9 cellular contexts compared by ENCODE assay signal in the genomic region with DNA sequence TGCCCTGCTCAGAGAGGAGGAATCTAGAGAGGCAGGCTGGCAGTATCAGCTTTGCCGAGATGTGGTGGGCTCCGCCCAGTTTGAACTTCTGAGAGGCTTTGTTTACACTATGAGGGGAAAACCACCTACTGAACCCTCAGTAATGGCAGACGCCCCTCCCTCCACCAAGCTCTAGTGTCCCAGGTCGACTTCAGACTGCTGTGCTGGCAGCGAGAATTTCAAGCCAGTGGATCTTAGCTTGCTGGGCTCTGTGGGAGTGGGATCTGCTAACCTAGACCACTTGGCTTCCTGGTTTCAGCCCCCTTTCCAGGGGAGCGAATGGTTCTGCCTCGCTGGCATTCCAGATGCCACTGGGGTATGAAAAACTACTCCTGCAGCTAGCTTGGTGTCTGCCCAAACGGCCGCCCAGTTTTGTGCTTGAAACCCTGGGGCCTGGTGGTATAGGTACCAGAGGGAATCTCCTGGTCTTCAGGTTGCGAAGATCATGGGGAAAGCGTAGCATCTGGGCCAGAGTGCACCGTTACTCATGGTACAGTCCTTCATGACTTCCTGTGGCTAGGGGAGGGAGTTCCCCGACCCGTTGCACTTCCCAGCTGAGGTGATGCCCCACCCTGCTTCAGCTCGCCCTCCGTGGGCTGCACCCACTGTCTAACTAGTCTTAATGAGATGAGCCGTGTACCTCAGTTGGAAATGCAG. TPM values are rescaled to one million over a fixed set of nuclear protein-coding genes. Genes with fewer than 3 reads are reported as not detected.
DNase-seq lines count a peak whose midpoint lies in the region; ATAC-seq, FAIRE-seq and TF ChIP-seq lines count a peak whose summit lies in the region.
"Had no signal": no experiment of that assay in that cellular context is flagged by ENCODE, and none has a peak within 500 bp of the region (broad histone marks: within the 10 kb centered on the region; RNA-seq: fewer than 3 reads in every experiment).

No MANE protein-coding gene starts in this region.

- peaks cover 16% of the 10 kb centered on the region for H3K36me3 Mint-ChIP-seq in activated naive CD8-positive, alpha-beta T cell

- no peaks in the 10 kb centered on the region for H3K9me3 ChIP-seq in HepG2 (ENCODE audit: low read length)
- no peaks in the 10 kb centered on the region for H3K9me3 ChIP-seq in right lobe of liver
- H3K9me3 ChIP-seq in OCI-LY3 (ENCODE audit: insufficient read depth, low read length): no peaks in the 10 kb centered on the region
- H3K9me3 ChIP-seq in upper lobe of right lung: no peaks in the 10 kb centered on the region

- peak overlapping the region; percentile 38 for H3K4me2 ChIP-seq in HepG2 (ENCODE audit: low read depth, low read length)
- H3K4me2 ChIP-seq in OCI-LY3 (ENCODE audit: low read length): peak overlapping the region; percentile 92

- H3K9ac ChIP-seq in HepG2 (ENCODE audit: insufficient read depth, low read depth, low read length) (no peak overlapping the region), OCI-LY3 (ENCODE audit: low read length) (peak overlapping the region; percentile 61)

- no peak overlapping the region for H3K27ac ChIP-seq in HepG2 (ENCODE audit: extremely low read length, insufficient read depth, low read length)
- H3K27ac ChIP-seq in right lobe of liver: no peak overlapping the region
- peak overlapping the region; percentile 69 for H3K27ac ChIP-seq in OCI-LY3 (ENCODE audit: low read length)
- no peak overlapping the region for H3K27ac ChIP-seq in upper lobe of right lung

- peak overlapping the region; percentile 55 for H3K27ac Mint-ChIP-seq in activated naive CD8-positive, alpha-beta T cell

- DNase-seq in HepG2 (ENCODE audit: low spot score): peak; percentile 22
- DNase-seq in right lobe of liver: no peak
- no peak for DNase-seq in upper lobe of right lung
- DNase-seq in NCI-H2171 (lab: John Stamatoyannopoulos, UW): no peak
- DNase-seq in retina: no peak
- no peak for DNase-seq in NCI-H446 treated with DMSO at 0.1 percent for 48 hours (lab: John Stamatoyannopoulos, UW)

- ATAC-seq in HepG2: peak; percentile 85
- ATAC-seq in right lobe of liver: no peak
- peak; percentile 53 for ATAC-seq in upper lobe of right lung
- ATAC-seq: right cardiac atrium had no signal

- H4K20me1 ChIP-seq in HepG2 (ENCODE audit: insufficient read depth, low read length): no peaks in the 10 kb centered on the region
- H4K20me1 ChIP-seq in OCI-LY3 (ENCODE audit: insufficient read depth, low read length): no peaks in the 10 kb centered on the region

- TF ChIP-seq CTCF in HepG2 (CRISPR knock-in tag; IDR thresholded peaks at IDR 0.05) (no peak), right lobe of liver (IDR thresholded peaks at IDR 0.05) (no peak), OCI-LY3 (IDR thresholded peaks at IDR 0.05; ENCODE audit: low read depth, low read length) (no peak), upper lobe of right lung (IDR thresholded peaks at IDR 0.05) (no peak)

- intact Hi-C loops in HepG2 (cut with micrococcal nuclease; ENCODE audit: unreplicated experiment) (no loop called here), right lobe of liver (cut with DNase I) (no loop called here), upper lobe of right lung (cut with DNase I) (no loop called here)

- H3K4me3 Mint-ChIP-seq in activated naive CD8-positive, alpha-beta T cell: peak overlapping the region; percentile 46

- TF ChIP-seq EP300 in HepG2 (IDR thresholded peaks at IDR 0.05; ENCODE audit: low read depth in 2 of 2, low read length in 2 of 2) (no peak), HepG2 (CRISPR knock-in tag; IDR thresholded peaks at IDR 0.05; ENCODE audit: borderline replicate concordance) (no peak)

- H3K36me3 ChIP-seq in HepG2 (replicated peaks in 1 of 2; ENCODE audit: control insufficient read depth in 1 of 2, insufficient read depth in 2 of 2, low read length in 2 of 2) (no peaks in the 10 kb centered on the region), right lobe of liver (no peaks in the 10 kb centered on the region), OCI-LY3 (replicated peaks; ENCODE audit: low read depth, low read length) (peaks cover 19% of the 10 kb centered on the region), upper lobe of right lung (no peaks in the 10 kb centered on the region)

- peaks cover 17% of the 10 kb centered on the region for H3K4me1 ChIP-seq in HepG2 (ENCODE audit: insufficient read depth, low read length)
- H3K4me1 ChIP-seq in right lobe of liver: no peaks in the 10 kb centered on the region
- H3K4me1 ChIP-seq in OCI-LY3 (ENCODE audit: low read length): peaks cover 50% of the 10 kb centered on the region
- H3K4me1 ChIP-seq in upper lobe of right lung: no peaks in the 10 kb centered on the region

- no peak for FAIRE-seq in HepG2 (lab: Jason Lieb, UNC)

- 34% methylated on average over 13 of the region's 17 CpGs for WGBS in HepG2 (ENCODE audit: low lambda C conversion rate)
- 56% methylated on average over 6 of the region's 17 CpGs for WGBS in right lobe of liver (ENCODE audit: insufficient coverage, low coverage, low lambda C conversion rate, missing lambda C conversion rate)

- in situ Hi-C loops in HepG2 (cut with HindIII; ENCODE audit: extremely low pct_ligation_motif_present, low pct_unique_long_range_greater_than_20kb): no loop called here

- H3K4me1 Mint-ChIP-seq in activated naive CD8-positive, alpha-beta T cell (ENCODE audit: low read depth): peaks cover 52% of the 10 kb centered on the region

- no peak for TF ChIP-seq RAD21 in HepG2 (CRISPR knock-in tag; IDR thresholded peaks at IDR 0.05)

- H2AFZ ChIP-seq in HepG2 (ENCODE audit: low read length) (no peak overlapping the region), OCI-LY3 (ENCODE audit: low read depth, low read length) (peak overlapping the region; percentile 67; the same call in 1 of the 2 replicates)

- no peaks in the 10 kb centered on the region for H3K79me2 ChIP-seq in HepG2 (ENCODE audit: insufficient read depth, low read length)
- no peaks in the 10 kb centered on the region for H3K79me2 ChIP-seq in OCI-LY3 (ENCODE audit: low read length)

- H3K9me3 Mint-ChIP-seq in activated naive CD8-positive, alpha-beta T cell (ENCODE audit: low read depth): peaks cover 5% of the 10 kb centered on the region

- BruUV-seq in HepG2 (replicated peaks; lab: Mats Ljungman, UMichigan): no TSS peak

- no peaks in the 10 kb centered on the region for H3K27me3 Mint-ChIP-seq in activated naive CD8-positive, alpha-beta T cell

- CTCF ChIA-PET in HepG2 (lab: Yijun Ruan, JAX; ENCODE audit: low intra/inter-chr PET ratio, low total read pairs): no interaction called here

- POLR2A ChIA-PET in HepG2 (lab: Yijun Ruan, JAX): no interaction called here

- H3K27me3 ChIP-seq in HepG2 (ENCODE audit: control insufficient read depth in 1 of 2, insufficient read depth in 2 of 2, low read length in 2 of 2): no peaks in the 10 kb centered on the region
- no peaks in the 10 kb centered on the region for H3K27me3 ChIP-seq in right lobe of liver
- H3K27me3 ChIP-seq in OCI-LY3 (ENCODE audit: low read depth, low read length): no peaks in the 10 kb centered on the region
- H3K27me3 ChIP-seq in upper lobe of right lung: no peaks in the 10 kb centered on the region

- peak overlapping the region in 1 of 3 experiments; percentile 31; a peak in 1 of 6 replicates for H3K4me3 ChIP-seq in HepG2 (replicated peaks in 1 of 3; ENCODE audit: insufficient read depth in 1 of 3, low read depth in 2 of 3, low read length in 3 of 3)
- H3K4me3 ChIP-seq in right lobe of liver: no peak overlapping the region
- peak overlapping the region; percentile 73 for H3K4me3 ChIP-seq in OCI-LY3 (ENCODE audit: low read length)
- no peak overlapping the region for H3K4me3 ChIP-seq in upper lobe of right lung

- TF ChIP-seq POLR2A in HepG2 (IDR thresholded peaks at IDR 0.05; ENCODE audit: insufficient read depth in 1 of 2, low read depth in 2 of 2, low read length in 2 of 2): no peak
- TF ChIP-seq POLR2A in right lobe of liver (IDR thresholded peaks at IDR 0.05): no peak

TF ChIP-seq in HepG2, 621 proteins besides CTCF, POLR2A, EP300 and RAD21 (continues in another document):
- no peak for TF ChIP-seq ZNF614 (CRISPR knock-in tag; IDR thresholded peaks at IDR 0.05; ENCODE audit: borderline replicate concordance)

RNA-seq across cellular contexts. Expression of a gene that starts 43.6 kb away (rescaled TPM):
- 7.8 and 13.0 TPM in 2 replicates for total RNA-seq in HepG2 (2016; rRNA removed; fragmentation: Illumina TruSeq; extraction: Trizol)
- total RNA-seq in HepG2 (2016; cell fraction: cytosol; rRNA removed; fragmentation: Illumina TruSeq; extraction: Trizol; ENCODE audit: low read depth): 0.88 and 1.8 TPM in 2 replicates
- total RNA-seq in HepG2 (2016; cell fraction: insoluble cytoplasmic fraction; rRNA removed; fragmentation: Illumina TruSeq; extraction: Trizol): 8.5 and 12.7 TPM in 2 replicates
- 3.8 and 4.0 TPM in 2 replicates for total RNA-seq in HepG2 (2016; cell fraction: membrane; rRNA removed; fragmentation: Illumina TruSeq; extraction: Trizol)
- 9.4 and 11.1 TPM in 2 replicates for total RNA-seq in HepG2 (2016; cell fraction: nucleus; rRNA removed; fragmentation: Illumina TruSeq; extraction: Trizol)
- polyA plus RNA-seq in HepG2 (2011; rRNA removed): 2.1 and 2.9 TPM in 2 replicates
- polyA plus RNA-seq in HepG2 (2011; cell fraction: cytosol; rRNA removed): 0.95 and 1.7 TPM in 2 replicates
- 1.5 and 1.8 TPM in 2 replicates for polyA plus RNA-seq in HepG2 (2011; cell fraction: nucleus; rRNA removed)
- 3.5 and 4.4 TPM in 2 replicates for polyA plus RNA-seq in HepG2 (2012)
- polyA plus RNA-seq in HepG2 (2016; cell fraction: cytosol; fragmentation: Illumina TruSeq; extraction: Trizol; ENCODE audit: low read depth): 1.4 and 1.8 TPM in 2 replicates
- polyA plus RNA-seq in HepG2 (2016; cell fraction: insoluble cytoplasmic fraction; fragmentation: Illumina TruSeq; extraction: Trizol; ENCODE audit: low read depth): 9.9 and 10.0 TPM in 2 replicates
- 2.6 and 2.7 TPM in 2 replicates for polyA plus RNA-seq in HepG2 (2016; cell fraction: membrane; fragmentation: Illumina TruSeq; extraction: Trizol; ENCODE audit: low read depth)
- polyA plus RNA-seq in HepG2 (2016; cell fraction: nucleus; fragmentation: Illumina TruSeq; extraction: Trizol; ENCODE audit: insufficient read depth, low read depth): 5.0 and 6.2 TPM in 2 replicates
- polyA minus RNA-seq in HepG2 (2011; rRNA and poly(A)+ RNA removed; ENCODE audit: low replicate concordance): 1.9 and 7.3 TPM in 2 replicates
- polyA minus RNA-seq in HepG2 (2011; cell fraction: cytosol; rRNA and poly(A)+ RNA removed): 3.6 and 5.8 TPM in 2 replicates
- polyA minus RNA-seq in HepG2 (2011; cell fraction: nucleus; rRNA and poly(A)+ RNA removed): 28.1 and 30.9 TPM in 2 replicates
- 1 to 10 TPM; 3.2 to 6.3 (median 4.3) TPM for total RNA-seq in right lobe of liver
- total RNA-seq in upper lobe of right lung: 16.8 TPM

Comparison
In these comparisons a context has a peak if more than half of its experiments do, and no peak if none do; other contexts are left out.
1. ATAC-seq: peak in HepG2 (single experiment) and upper lobe of right lung (single experiment); none in right lobe of liver (0 of 4).